Comparison of ENCODE assay signal across 8 cellular contexts in the genomic region with DNA sequence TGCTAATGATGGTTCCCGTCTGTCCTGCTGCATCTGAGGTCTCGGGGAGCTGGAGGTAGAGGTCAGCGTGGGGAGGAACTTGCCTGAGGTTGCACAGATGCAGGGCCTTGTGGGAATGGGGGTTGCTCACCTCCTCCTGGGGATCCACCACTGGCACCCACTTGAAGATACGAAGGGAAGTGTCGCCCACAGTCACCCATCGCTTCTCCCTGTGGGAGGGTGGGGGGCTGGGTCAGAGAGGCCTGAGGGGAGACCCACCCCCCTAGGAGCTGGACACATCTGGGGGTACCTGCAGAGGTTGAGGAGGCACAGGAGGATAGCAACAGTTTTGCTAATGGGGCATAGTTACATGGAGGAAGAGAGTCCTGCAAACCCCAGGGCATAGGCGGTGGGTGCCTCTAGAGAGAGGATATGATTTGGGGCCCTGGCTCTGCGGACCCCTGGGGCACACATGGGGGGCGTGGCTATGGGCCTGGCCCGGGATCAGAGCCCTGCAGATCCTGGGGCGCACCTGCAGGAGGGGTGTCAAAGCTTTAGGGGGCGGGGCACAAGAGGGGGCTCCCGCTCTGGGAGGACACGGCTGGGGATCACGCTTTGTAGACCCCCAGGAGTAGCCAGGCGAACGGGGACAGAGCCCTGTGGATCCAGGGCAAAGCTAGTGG. TPM values are rescaled to one million over a fixed set of nuclear protein-coding genes. Genes with fewer than 3 reads are reported as not detected.
DNase-seq lines count a peak whose midpoint lies in the region; ATAC-seq and TF ChIP-seq lines count a peak whose summit lies in the region.

No MANE protein-coding gene starts in this region.

- H3K4me3 ChIP-seq in adrenal gland (peak overlapping the region in 3 of 4 donors; percentile 38 to 89 (median 76)), kidney epithelial cell (ENCODE audit: low read depth, low read length) (peak overlapping the region; percentile 58), testis (peak overlapping the region; percentile 71 to 74)

- H3K4me1 ChIP-seq in adrenal gland (replicated peaks in 1 of 2) (peaks cover 9 to 48% of the 10 kb centered on the region in 2 donors), testis (peaks cover 31% of the 10 kb centered on the region)

- no peak for TF ChIP-seq CTCF in adrenal gland (IDR thresholded peaks at IDR 0.05)
- TF ChIP-seq CTCF in kidney epithelial cell (IDR thresholded peaks at IDR 0.05; ENCODE audit: insufficient read depth, low read length, poor library complexity, severe bottlenecking) = no peak
- no peak for TF ChIP-seq CTCF in testis (IDR thresholded peaks at IDR 0.05)

- ATAC-seq in HG03520 (IDR thresholded peaks at IDR 0.05; ENCODE audit: unreplicated experiment) (peak; percentile 5), HG03135 (IDR thresholded peaks at IDR 0.05; ENCODE audit: unreplicated experiment) (no peak)

- H3K27ac ChIP-seq in adrenal gland (peak overlapping the region in 4 of 5 donors; percentile 62 to 98 (median 86)), testis (peak overlapping the region; percentile 72 to 89)

- H3K36me3 ChIP-seq in adrenal gland (replicated peaks in 1 of 2) = peaks cover 0 to 16% of the 10 kb centered on the region in 2 donors
- peaks cover 2% of the 10 kb centered on the region for H3K36me3 ChIP-seq in kidney epithelial cell (ENCODE audit: control insufficient read depth, insufficient read depth, low read length)
- no peaks in the 10 kb centered on the region for H3K36me3 ChIP-seq in testis (ENCODE audit: low read depth, missing control alignments)

- peak; percentile 41 for DNase-seq in NCI-H2227 (lab: John Stamatoyannopoulos, UW; ENCODE audit: unreplicated experiment)
- DNase-seq in NCI-H2227 treated with DMSO at 0.1 percent for 48 hours (lab: John Stamatoyannopoulos, UW) = no peak
- DNase-seq in adrenal gland = peak in 3 of 7 donors; percentile 29 to 37 (median 31)
- DNase-seq in kidney epithelial cell (ENCODE audit: low read depth) = no peak
- DNase-seq in testis = no peak
- no peak for DNase-seq in NOMO-1 treated with dmso at 0.1 percent for 144 hours (lab: John Stamatoyannopoulos, UW; ENCODE audit: unreplicated experiment)

- TF ChIP-seq POLR2A in adrenal gland (IDR thresholded peaks at IDR 0.05) = no peak
- TF ChIP-seq POLR2A in testis (IDR thresholded peaks at IDR 0.05) = no peak

- H3K9me3 ChIP-seq in adrenal gland (replicated peaks in 1 of 3) (no peaks in the 10 kb centered on the region), testis (no peaks in the 10 kb centered on the region)

- WGBS in adrenal gland, 4 donors = 11 to 34% (median 24%) methylated on average over 3 to 17 of the region's 17 CpGs
- 7 to 13% methylated on average over 5 to 17 of the region's 17 CpGs for WGBS in testis, 2 donors

- intact Hi-C loops in adrenal gland (cut with DNase I) = no loop called here
- intact Hi-C loops in testis (cut with DNase I; ENCODE audit: low total_unique reads) = no loop called here

- H3K27me3 ChIP-seq in adrenal gland = no peaks in the 10 kb centered on the region
- no peaks in the 10 kb centered on the region for H3K27me3 ChIP-seq in kidney epithelial cell (ENCODE audit: control insufficient read depth, insufficient read depth, low read length)
- H3K27me3 ChIP-seq in testis = no peaks in the 10 kb centered on the region

RNA-seq across cellular contexts. Expression of a gene that starts 0.7 kb away (rescaled TPM):
- total RNA-seq in adrenal gland = 10 to 100 TPM; 18.0 to 45.3 (median 30.2) TPM
- polyA plus RNA-seq in adrenal gland = 10 to 100 TPM in 2 of 3 donors, 1 to 10 TPM in 1; 7.7 to 88.3 (median 50.1) TPM
- total RNA-seq in kidney epithelial cell = 43.1 and 46.3 TPM in 2 replicates
- total RNA-seq in testis = 10 to 100 TPM; 49.6 to 57.4 TPM
- 40.2 TPM for polyA plus RNA-seq in testis (ENCODE audit: insufficient read depth, low read depth, low replicate concordance)

RNA-seq across cellular contexts. Expression of a gene that starts 3.2 kb away (rescaled TPM):
- total RNA-seq in adrenal gland = 10 to 100 TPM in 4 of 8 donors, 1 to 10 TPM in 4; 3.4 to 13.9 (median 9.1) TPM
- 1 to 10 TPM; 4.0 to 7.0 (median 4.7) TPM for polyA plus RNA-seq in adrenal gland
- 1.4 and 2.1 TPM in 2 replicates for total RNA-seq in kidney epithelial cell
- total RNA-seq in testis = 1 to 10 TPM; 5.9 to 9.0 TPM
- polyA plus RNA-seq in testis (ENCODE audit: insufficient read depth, low read depth, low replicate concordance) = 5.6 TPM

RNA-seq across cellular contexts. Expression of a gene that starts 30.2 kb away (rescaled TPM):
- total RNA-seq in adrenal gland = 10 to 100 TPM in 7 of 8 donors, 1 to 10 TPM in 1; 6.6 to 17.6 (median 12.5) TPM
- 10 to 100 TPM in 2 of 3 donors, 1 to 10 TPM in 1; 1.6 to 74.1 (median 14.0) TPM for polyA plus RNA-seq in adrenal gland
- 36.4 and 37.9 TPM in 2 replicates for total RNA-seq in kidney epithelial cell
- 100 to 1,000 TPM; 142 to 149 TPM for total RNA-seq in testis
- 47.0 TPM for polyA plus RNA-seq in testis (ENCODE audit: insufficient read depth, low read depth, low replicate concordance)

RNA-seq across cellular contexts. Expression of a gene that starts 55.7 kb away (rescaled TPM):
- total RNA-seq in adrenal gland (100 to 1,000 TPM in 1 of 8 donors, 10 to 100 TPM in 7; 25.6 to 101 (median 88.5) TPM), kidney epithelial cell (35.3 and 37.9 TPM in 2 replicates), testis (10 to 100 TPM; 68.6 to 75.0 TPM)
- polyA plus RNA-seq in adrenal gland (10 to 100 TPM; 19.5 to 60.5 (median 45.8) TPM), testis (ENCODE audit: insufficient read depth, low read depth, low replicate concordance) (29.1 TPM)
